In genomic region chr9:38163518-38163917, GRCh38 we compare ENCODE assay signal across 31 cellular contexts.
"Had no signal": no experiment of that assay in that cellular context is flagged by ENCODE, and none has a peak within 500 bp of the region (broad histone marks: within the 10 kb centered on the region; RNA-seq: fewer than 3 reads in every experiment).

No MANE protein-coding gene starts in this region.

- DNase-seq: activated CD4-positive, alpha-beta T cell treated with anti-CD3 and anti-CD28 coated beads for 1 hour; activated CD4-positive, alpha-beta T cell treated with anti-CD3 and anti-CD28 coated beads for 48 hours; activated CD4-positive, alpha-beta T cell treated with anti-CD3 and anti-CD28 coated beads, Interleukin-2, amount 50 U/mL, for 4 hours; activated CD4-positive, CD25-positive, alpha-beta regulatory T cell; activated CD8-positive, alpha-beta T cell treated with anti-CD3 and anti-CD28 coated beads for 36 hours; activated gamma-delta T cell treated with Interleukin-2 at 50 U/mL for 16 hours; activated naive CD4-positive, alpha-beta T cell treated with anti-CD3 and anti-CD28 coated beads, Interleukin-2, amount 10 ng/mL, durations not matched to agents 7 days and 5 days; activated naive CD8-positive, alpha-beta T cell treated with anti-CD3 and anti-CD28 coated beads, Interleukin-2, amount 50 U/mL, for 24 hours; activated T-cell treated with anti-CD3 and anti-CD28 coated beads, Interleukin-2, amount 50 U/mL, for 1 hour; anterior cingulate cortex; brain microvascular endothelial cell; central memory CD4-positive, alpha-beta T cell; Kasumi-1; KG1; NCI-H1092 treated with DMSO at 0.1 percent for 48 hours; NCI-H1417; NCI-H146; NCI-H187; NCI-H2081; NCI-H2171 treated with DMSO at 0.1 percent for 48 hours; NCI-H2227 treated with DMSO at 0.1 percent for 48 hours; NCI-H446; NCI-H510A treated with DMSO at 0.1 percent for 48 hours; NCI-H69; NCI-H82; Right ventricle myocardium superior; SW 1271; T-helper 1 cell; T-helper 2 cell; T-helper 9 cell; WERI-Rb-1 had no signal

- ATAC-seq: activated CD8-positive, alpha-beta T cell treated with anti-CD3 and anti-CD28 coated beads for 36 hours; activated naive CD8-positive, alpha-beta T cell treated with anti-CD3 and anti-CD28 coated beads, Interleukin-2, amount 50 U/mL, for 24 hours had no signal

- H3K36me3 ChIP-seq: brain microvascular endothelial cell, WERI-Rb-1 had no signal

- H3K27ac ChIP-seq: brain microvascular endothelial cell, WERI-Rb-1 had no signal
